In the genomic region with DNA sequence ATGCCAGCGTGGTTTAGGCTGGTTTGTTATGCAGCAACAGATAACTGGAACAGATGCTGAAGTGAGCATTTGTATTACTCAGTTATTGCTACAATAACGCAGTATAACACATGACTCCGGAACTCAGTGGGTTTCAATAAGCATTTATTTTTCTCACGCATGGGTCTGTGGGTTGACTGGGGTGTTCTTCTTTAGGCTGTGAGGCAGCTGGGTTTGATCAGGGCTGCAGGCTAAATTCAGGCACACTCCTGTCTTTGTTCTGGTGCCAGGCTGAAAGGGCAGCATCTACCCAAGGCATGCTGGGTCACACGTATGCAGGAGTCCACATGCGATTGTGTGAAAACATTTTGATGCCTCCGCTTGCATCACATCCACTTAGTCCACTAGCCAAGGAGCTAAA, we compare ENCODE assay signal across 17 cellular contexts. TPM values are rescaled to one million over a fixed set of nuclear protein-coding genes. Genes with fewer than 3 reads are reported as not detected.
DNase-seq lines count a peak whose midpoint lies in the region; ATAC-seq and TF ChIP-seq lines count a peak whose summit lies in the region.
"Had no signal": no experiment of that assay in that cellular context is flagged by ENCODE, and none has a peak within 500 bp of the region (broad histone marks: within the 10 kb centered on the region; RNA-seq: fewer than 3 reads in every experiment).

No MANE protein-coding gene starts in this region.

- H3K27me3 ChIP-seq in left ventricle myocardium inferior (ENCODE audit: low read depth) (no peaks in the 10 kb centered on the region), right atrium auricular region (no peaks in the 10 kb centered on the region), skeletal muscle tissue (ENCODE audit: control insufficient read depth in 3 of 3, insufficient read depth in 3 of 3, low read length in 3 of 3) (no peaks in the 10 kb centered on the region), lower lobe of right lung (ENCODE audit: low read depth) (no peaks in the 10 kb centered on the region)
- H3K27me3 ChIP-seq: BLaER1 treated with 17β-estradiol and CSF1 and Interleukin-3, amounts not matched to agents 10 nM and 100 nM had no signal

- no peaks in the 10 kb centered on the region for H3K36me3 ChIP-seq in left ventricle myocardium inferior
- H3K36me3 ChIP-seq in right atrium auricular region: no peaks in the 10 kb centered on the region
- no peaks in the 10 kb centered on the region for H3K36me3 ChIP-seq in skeletal muscle tissue (ENCODE audit: control insufficient read depth in 3 of 3, insufficient read depth in 3 of 3, low read length in 3 of 3)
- H3K36me3 ChIP-seq in lower lobe of right lung: no peaks in the 10 kb centered on the region
- H3K36me3 ChIP-seq: BLaER1 treated with 17β-estradiol and CSF1 and Interleukin-3, amounts not matched to agents 10 nM and 100 nM had no signal

- no peaks in the 10 kb centered on the region for H3K9me3 ChIP-seq in left ventricle myocardium inferior (replicated peaks)
- no peaks in the 10 kb centered on the region for H3K9me3 ChIP-seq in right atrium auricular region
- no peaks in the 10 kb centered on the region for H3K9me3 ChIP-seq in skeletal muscle tissue (ENCODE audit: control insufficient read depth in 3 of 3, low read length in 3 of 3)
- H3K9me3 ChIP-seq in lower lobe of right lung: no peaks in the 10 kb centered on the region
- H3K9me3 ChIP-seq: BLaER1 treated with 17β-estradiol and CSF1 and Interleukin-3, amounts not matched to agents 10 nM and 100 nM had no signal

- peak overlapping the region; percentile 27 for H3K27ac ChIP-seq in left ventricle myocardium inferior (replicated peaks)
- no peak overlapping the region for H3K27ac ChIP-seq in right atrium auricular region
- peak overlapping the region; percentile 23 for H3K27ac ChIP-seq in skeletal muscle tissue (ENCODE audit: low read depth, low read length)
- H3K27ac ChIP-seq in lower lobe of right lung: no peak overlapping the region
- H3K27ac ChIP-seq: BLaER1 treated with 17β-estradiol and CSF1 and Interleukin-3, amounts not matched to agents 10 nM and 100 nM had no signal

- H3K4me1 ChIP-seq in left ventricle myocardium inferior (peaks cover 49% of the 10 kb centered on the region), right atrium auricular region (peaks cover 0 to 12% of the 10 kb centered on the region in 2 donors), skeletal muscle tissue (ENCODE audit: control insufficient read depth in 3 of 3, insufficient read depth in 3 of 3, low read length in 3 of 3) (peaks cover 12 to 38% (median 30%) of the 10 kb centered on the region in 3 donors), lower lobe of right lung (peaks cover 9% of the 10 kb centered on the region)

- H3K4me3 ChIP-seq in left ventricle myocardium inferior: no peak overlapping the region
- no peak overlapping the region for H3K4me3 ChIP-seq in right atrium auricular region
- H3K4me3 ChIP-seq in skeletal muscle tissue (ENCODE audit: low read length in 3 of 3): peak overlapping the region in 1 of 3 donors; percentile 15
- no peak overlapping the region for H3K4me3 ChIP-seq in lower lobe of right lung
- H3K4me3 ChIP-seq: BLaER1 treated with 17β-estradiol and CSF1 and Interleukin-3, amounts not matched to agents 10 nM and 100 nM had no signal

- ATAC-seq in HG02938 (IDR thresholded peaks at IDR 0.05; ENCODE audit: unreplicated experiment) (peak; percentile 34), GM19395 (IDR thresholded peaks at IDR 0.05; ENCODE audit: unreplicated experiment) (no peak), lower lobe of right lung (no peak)
- ATAC-seq: HCT116 had no signal

- TF ChIP-seq CTCF in left ventricle myocardium inferior (IDR thresholded peaks at IDR 0.05; ENCODE audit: borderline replicate concordance) (no peak), right atrium auricular region (IDR thresholded peaks at IDR 0.05) (no peak), lower lobe of right lung (IDR thresholded peaks at IDR 0.05) (no peak)

- intact Hi-C loops in left ventricle myocardium inferior (cut with micrococcal nuclease): no loop called here
- intact Hi-C loops in lower lobe of right lung (cut with DNase I): no loop called here

- H3K9ac ChIP-seq in skeletal muscle tissue (ENCODE audit: low read depth in 1 of 3, low read length in 3 of 3): peak overlapping the region in 2 of 3 donors; percentile 8 to 66
- H3K9ac ChIP-seq: BLaER1 treated with 17β-estradiol and CSF1 and Interleukin-3, amounts not matched to agents 10 nM and 100 nM had no signal

- DNase-seq in left ventricle myocardium inferior (peak; percentile 20), right atrium auricular region (ENCODE audit: low spot score) (no peak), RPMI7951 (ENCODE audit: low read depth) (peak; percentile 87), retina (no peak), lower lobe of right lung (no peak)
- DNase-seq: activated CD4-positive, alpha-beta T cell treated with anti-CD3 and anti-CD28 coated beads, Interleukin-2, amount 10 ng/mL, durations not matched to agents 24 days and 14 days; activated naive CD4-positive, alpha-beta T cell treated with Interleukin-2 at 50 U/mL for 16 hours; Calu3; NCI-H1092 treated with DMSO at 0.1 percent for 48 hours; NCI-H2081; NCI-H510A; posterior cingulate gyrus had no signal

RNA-seq across cellular contexts. Expression of a gene that starts 3.7 kb away (rescaled TPM):
- total RNA-seq in left ventricle myocardium inferior: 13.2 TPM
- 1 to 10 TPM; 2.2 to 6.0 TPM for total RNA-seq in right atrium auricular region
- 17.0 and 17.1 TPM in 2 replicates for total RNA-seq in RPMI7951 (2014; rRNA removed; shearing (Covaris generic))
- 10.4 TPM for total RNA-seq in skeletal muscle tissue
- 9.7 TPM for total RNA-seq in lower lobe of right lung

Comparison
In these comparisons a context has a peak if more than half of its experiments do, and no peak if none do; other contexts are left out.
1. DNase-seq: peak in left ventricle myocardium inferior (single experiment) and RPMI7951 (single experiment); none in right atrium auricular region (single experiment), retina (single experiment) and lower lobe of right lung (single experiment).
2. H3K27ac ChIP-seq: peak in left ventricle myocardium inferior (single experiment) and skeletal muscle tissue (single experiment); none in right atrium auricular region (0 of 2) and lower lobe of right lung (single experiment).